13 cellular contexts compared by ENCODE assay signal in genomic region chr11:9859491-9860305, GRCh38.
DNase-seq lines count a peak whose midpoint lies in the region; ATAC-seq and TF ChIP-seq lines count a peak whose summit lies in the region.
"Had no signal": no experiment of that assay in that cellular context is flagged by ENCODE, and none has a peak within 500 bp of the region (broad histone marks: within the 10 kb centered on the region; RNA-seq: fewer than 3 reads in every experiment).

No MANE protein-coding gene starts in this region.

- H3K4me2 ChIP-seq in fibroblast of lung (ENCODE audit: extremely low read depth, insufficient read depth, low read length): no peak overlapping the region

- TF ChIP-seq CTCF in fibroblast of lung (conservative IDR thresholded peaks at IDR 0.05 in 1 of 2, IDR thresholded peaks at IDR 0.05 in 1 of 2; ENCODE audit: low read depth in 1 of 2, low read length in 2 of 2): no peak
- TF ChIP-seq CTCF in omental fat pad (IDR thresholded peaks at IDR 0.05): no peak

- ATAC-seq in GM21786 (IDR thresholded peaks at IDR 0.05; ENCODE audit: unreplicated experiment) (no peak), omental fat pad (ENCODE audit: low FRiP score) (no peak)

- no peak overlapping the region for H3K9ac ChIP-seq in fibroblast of lung (ENCODE audit: insufficient read depth, low read length)

- H3K4me1 Mint-ChIP-seq in T-helper 2 cell treated with Interferon-gamma antibody and Interleukin-4, amounts not matched to agents 5 μg/mL and 100 μg/mL, for 36 hours (ENCODE audit: low read depth): peaks cover 31% of the 10 kb centered on the region

- no peaks in the 10 kb centered on the region for H3K9me3 ChIP-seq in fibroblast of lung (ENCODE audit: control insufficient read depth, insufficient read depth, low read depth, low read length)

- H3K9me3 Mint-ChIP-seq in T-helper 2 cell treated with Interferon-gamma antibody and Interleukin-4, amounts not matched to agents 5 μg/mL and 100 μg/mL, for 36 hours: no peaks in the 10 kb centered on the region
- H3K9me3 Mint-ChIP-seq: CD14-positive monocyte had no signal

- peaks cover 4% of the 10 kb centered on the region for H3K36me3 ChIP-seq in fibroblast of lung (ENCODE audit: control insufficient read depth, insufficient read depth, low read length)

- H3K27ac Mint-ChIP-seq in T-helper 2 cell treated with Interferon-gamma antibody and Interleukin-4, amounts not matched to agents 5 μg/mL and 100 μg/mL, for 36 hours: peak overlapping the region; percentile 41
- H3K27ac Mint-ChIP-seq: CD14-positive monocyte had no signal

- no peak overlapping the region for H3K27ac ChIP-seq in fibroblast of lung (ENCODE audit: insufficient read depth, low read length)
- H3K27ac ChIP-seq: RWPE1 had no signal

- peak; percentile 25 for DNase-seq in stimulated activated CD4-positive, alpha-beta T cell treated with anti-CD3 and anti-CD28 coated beads, Interleukin-15, amount 100 ng/mL, for 24 hours
- DNase-seq in stimulated activated CD4-positive, alpha-beta T cell treated with anti-CD3 and anti-CD28 coated beads, Interleukin-4, amount 100 ng/mL, for 4 hours: no peak
- peak; percentile 54 for DNase-seq in T-helper 2 cell treated with Interferon-gamma antibody and Interleukin-4, amounts not matched to agents 5 μg/mL and 100 μg/mL, for 36 hours (ENCODE audit: low spot score)
- DNase-seq in fibroblast of lung (ENCODE audit: low read depth in 2 of 2) (peak; percentile 30 to 79), NOMO-1 treated with DMSO at 0.1 percent for 48 hours (lab: John Stamatoyannopoulos, UW; ENCODE audit: unreplicated experiment) (no peak), GF-D8 (lab: John Stamatoyannopoulos, UW) (no peak), omental fat pad (ENCODE audit: low spot score) (no peak)
- DNase-seq: amygdala, GOT3, NCI-H2171 had no signal

- H3K36me3 Mint-ChIP-seq in T-helper 2 cell treated with Interferon-gamma antibody and Interleukin-4, amounts not matched to agents 5 μg/mL and 100 μg/mL, for 36 hours (ENCODE audit: low read depth): no peaks in the 10 kb centered on the region

- H3K27me3 ChIP-seq in fibroblast of lung (ENCODE audit: control insufficient read depth, insufficient read depth, low read length): no peaks in the 10 kb centered on the region

- peaks cover 15% of the 10 kb centered on the region for H3K4me1 ChIP-seq in fibroblast of lung (ENCODE audit: control insufficient read depth, extremely low read depth, insufficient read depth, low read length)

- H4K20me1 ChIP-seq in fibroblast of lung (ENCODE audit: control insufficient read depth, extremely low read depth, insufficient read depth, low read length): no peaks in the 10 kb centered on the region

- peak overlapping the region; percentile 12 for H3K4me3 Mint-ChIP-seq in T-helper 2 cell treated with Interferon-gamma antibody and Interleukin-4, amounts not matched to agents 5 μg/mL and 100 μg/mL, for 36 hours
- H3K4me3 Mint-ChIP-seq: CD14-positive monocyte had no signal

- H3K27me3 Mint-ChIP-seq in T-helper 2 cell treated with Interferon-gamma antibody and Interleukin-4, amounts not matched to agents 5 μg/mL and 100 μg/mL, for 36 hours (ENCODE audit: low read depth): no peaks in the 10 kb centered on the region

- H2AFZ ChIP-seq in fibroblast of lung (ENCODE audit: low read length): no peak overlapping the region

- H3K4me3 ChIP-seq in fibroblast of lung (replicated peaks in 1 of 4; ENCODE audit: control extremely low read depth in 1 of 4, insufficient read depth in 1 of 4, low read depth in 3 of 4, low read length in 4 of 4): no peak overlapping the region

- no peaks in the 10 kb centered on the region for H3K79me2 ChIP-seq in fibroblast of lung (ENCODE audit: control insufficient read depth, insufficient read depth, low read length)

Comparison
In these comparisons a context has a peak if more than half of its experiments do, and no peak if none do; other contexts are left out.
1. DNase-seq: peak in stimulated activated CD4-positive, alpha-beta T cell treated with anti-CD3 and anti-CD28 coated beads, Interleukin-15, amount 100 ng/mL, for 24 hours (single experiment), T-helper 2 cell treated with Interferon-gamma antibody and Interleukin-4, amounts not matched to agents 5 μg/mL and 100 μg/mL, for 36 hours (single experiment) and fibroblast of lung (2 of 2); none in stimulated activated CD4-positive, alpha-beta T cell treated with anti-CD3 and anti-CD28 coated beads, Interleukin-4, amount 100 ng/mL, for 4 hours (0 of 2), NOMO-1 treated with DMSO at 0.1 percent for 48 hours (single experiment), GF-D8 (single experiment) and omental fat pad (single experiment).